ENCODE assay signal across 20 cellular contexts in the genomic region with DNA sequence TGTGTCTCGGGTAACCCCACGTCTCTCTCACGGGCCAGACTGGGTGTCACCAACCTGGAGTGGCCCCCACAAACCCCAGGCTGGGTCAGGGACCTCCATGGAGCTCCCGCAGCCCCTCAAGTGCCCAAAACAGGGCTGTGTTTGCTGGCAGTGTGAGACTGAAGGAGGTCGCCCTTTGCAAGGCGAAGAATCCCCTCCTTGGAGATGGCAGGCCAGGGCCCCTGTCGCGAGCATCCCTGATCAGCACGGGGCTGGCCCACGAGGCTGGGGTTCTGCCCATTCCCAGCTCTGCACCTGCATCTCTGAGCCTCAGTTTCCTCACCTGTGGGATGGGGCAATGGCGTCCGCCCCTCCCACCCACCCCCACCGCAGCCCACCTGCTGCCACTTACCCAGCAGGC.
DNase-seq lines count a peak whose midpoint lies in the region; ATAC-seq, FAIRE-seq and TF ChIP-seq lines count a peak whose summit lies in the region.
"Had no signal": no experiment of that assay in that cellular context is flagged by ENCODE, and none has a peak within 500 bp of the region (broad histone marks: within the 10 kb centered on the region; RNA-seq: fewer than 3 reads in every experiment).

No MANE protein-coding gene starts in this region.

- ATAC-seq in Right ventricle myocardium inferior, result no peak
- ATAC-seq in heart left ventricle, result no peak
- no peak for ATAC-seq in GM21786 (IDR thresholded peaks at IDR 0.05; ENCODE audit: unreplicated experiment)

- H3K36me3 Mint-ChIP-seq in endothelial cell (ENCODE audit: low read depth, unreplicated experiment), result peaks cover 54% of the 10 kb centered on the region

- intact Hi-C loops in Right ventricle myocardium inferior (cut with DNase I), result no loop called here
- intact Hi-C loops in heart left ventricle (cut with DNase I), result loop anchor here in 1 of 10 donors (10.0 kb wide), 1 partner anchor 100 kb away; no protein-coding TSS in a partner anchor
- intact Hi-C loops in kidney (cut with DNase I), result no loop called here

- H3K4me1 Mint-ChIP-seq in endothelial cell (ENCODE audit: unreplicated experiment), result no peaks in the 10 kb centered on the region
- H3K4me1 Mint-ChIP-seq: CD4-positive, alpha-beta memory T cell had no signal

- H3K36me3 ChIP-seq in heart left ventricle (peaks cover 8 to 93% (median 76%) of the 10 kb centered on the region in 9 donors), kidney (ENCODE audit: control insufficient read depth in 1 of 2, insufficient read depth in 2 of 2, low read length in 2 of 2) (peaks cover 23 to 40% of the 10 kb centered on the region in 2 donors)

- no peak overlapping the region for H3K27ac ChIP-seq in heart left ventricle
- no peak overlapping the region for H3K27ac ChIP-seq in kidney (ENCODE audit: low read depth in 2 of 2, low read length in 2 of 2)
- H3K27ac ChIP-seq: 22Rv1, GM23248 had no signal

- no peak overlapping the region for H3K9ac ChIP-seq in kidney (ENCODE audit: low read length in 2 of 2)
- H3K9ac ChIP-seq: GM23248 had no signal

- H3K4me1 ChIP-seq in heart left ventricle (no peaks in the 10 kb centered on the region), kidney (ENCODE audit: control insufficient read depth in 1 of 2, insufficient read depth in 1 of 2, low read depth in 1 of 2, low read length in 2 of 2) (no peaks in the 10 kb centered on the region)

- peak; percentile 28 for DNase-seq in Right ventricle myocardium inferior (ENCODE audit: missing footprints)
- DNase-seq in heart left ventricle, result no peak
- DNase-seq in endothelial cell (ENCODE audit: low spot score), result no peak
- peak; percentile 56 for DNase-seq in kidney
- DNase-seq in AG08396 (ENCODE audit: low spot score), result no peak
- DNase-seq: ACHN; C1 segment of cervical spinal cord; Calu3; CD4-positive, alpha-beta memory T cell; COR-L47; DMS153; DND-41; GM23248; HCEC 1CT had no signal

- WGBS in heart left ventricle, 4 donors, result 89 to 99% (median 97%) methylated on average over 10 to 13 of the region's 13 CpGs

- peaks cover 9% of the 10 kb centered on the region for H3K27me3 Mint-ChIP-seq in endothelial cell (ENCODE audit: unreplicated experiment)
- H3K27me3 Mint-ChIP-seq: CD4-positive, alpha-beta memory T cell had no signal

- TF ChIP-seq CTCF in heart left ventricle (IDR thresholded peaks at IDR 0.05), result no peak
- no peak for TF ChIP-seq CTCF in endothelial cell (IDR thresholded peaks at IDR 0.05; ENCODE audit: unreplicated experiment)
- TF ChIP-seq CTCF in kidney (IDR thresholded peaks at IDR 0.05; ENCODE audit: borderline replicate concordance, extremely low read depth, insufficient read depth), result no peak

- H3K9me3 Mint-ChIP-seq in endothelial cell (ENCODE audit: unreplicated experiment), result peaks cover 11% of the 10 kb centered on the region

- H3K27ac Mint-ChIP-seq in endothelial cell (ENCODE audit: unreplicated experiment), result no peak overlapping the region
- H3K27ac Mint-ChIP-seq: CD4-positive, alpha-beta memory T cell had no signal

- FAIRE-seq in kidney (lab: Jason Lieb, UNC), result no peak
- FAIRE-seq: A204.1, G401.6, GM12892, H1 had no signal

- no peaks in the 10 kb centered on the region for H3K27me3 ChIP-seq in heart left ventricle

- H3K9me3 ChIP-seq in heart left ventricle (peaks cover 0 to 46% (median 18%) of the 10 kb centered on the region in 12 donors), kidney (ENCODE audit: control insufficient read depth in 1 of 2, low read length in 2 of 2) (peaks cover 0 to 8% of the 10 kb centered on the region in 2 donors)

- H3K4me3 ChIP-seq in heart left ventricle, result no peak overlapping the region
- H3K4me3 ChIP-seq in kidney (ENCODE audit: low read length in 2 of 2), result no peak overlapping the region
- H3K4me3 ChIP-seq: GM23248 had no signal

- peak overlapping the region; percentile 78 for H3K4me3 Mint-ChIP-seq in endothelial cell (ENCODE audit: unreplicated experiment)
- H3K4me3 Mint-ChIP-seq: CD4-positive, alpha-beta memory T cell had no signal

- TF ChIP-seq POLR2A in heart left ventricle (IDR thresholded peaks at IDR 0.05), result no peak

Comparison
In these comparisons a context has a peak if more than half of its experiments do, and no peak if none do; other contexts are left out.
1. DNase-seq: peak in Right ventricle myocardium inferior (single experiment) and kidney (single experiment); none in heart left ventricle (0 of 5), endothelial cell (single experiment) and AG08396 (single experiment).